Comparison of ENCODE assay signal across 26 cellular contexts in genomic region chr16:47724386-47724785, GRCh38.
"Had no signal": no experiment of that assay in that cellular context is flagged by ENCODE, and none has a peak within 500 bp of the region (broad histone marks: within the 10 kb centered on the region; RNA-seq: fewer than 3 reads in every experiment).

No MANE protein-coding gene starts in this region.

- H3K9me3 ChIP-seq: stomach, suprapubic skin, testis, thoracic aorta, thyroid gland, tibial artery, tibial nerve, transverse colon, upper lobe of left lung, upper lobe of right lung, uterus, vagina had no signal

- H3K4me3 ChIP-seq: stomach, suprapubic skin, testis, thoracic aorta, thyroid gland, tibial artery, tibial nerve, transverse colon, upper lobe of left lung, upper lobe of right lung, uterus, vagina had no signal

- ATAC-seq: stimulated activated memory B cell treated with anti-CD40 and anti-IgM and Interleukin-4, amounts not matched to agents 10 μg/mL and 1 μg/mL and 100 μg/mL, for 72 hours; stimulated activated naive B cell treated with anti-CD40 and anti-IgM and Interleukin-4, amounts not matched to agents 10 μg/mL and 1 μg/mL and 100 μg/mL, for 72 hours; stimulated activated naive CD8-positive, alpha-beta T cell treated with anti-CD3 and anti-CD28 coated beads, Interleukin-15, amount 100 ng/mL, for 72 hours; stimulated activated naive CD8-positive, alpha-beta T cell treated with anti-CD3 and anti-CD28 coated beads, Interleukin-15, Interleukin-2, amounts not matched to agents 100 U/mL and 50 U/mL, for 24 hours; upper lobe of right lung had no signal

- H3K27ac ChIP-seq: stomach, suprapubic skin, testis, thoracic aorta, thyroid gland, tibial artery, tibial nerve, transverse colon, upper lobe of left lung, upper lobe of right lung, uterus, vagina had no signal

- H3K36me3 ChIP-seq: stomach, suprapubic skin, thoracic aorta, thyroid gland, tibial artery, tibial nerve, transverse colon, upper lobe of left lung, upper lobe of right lung, uterus, vagina had no signal

- H3K27me3 ChIP-seq: stomach, suprapubic skin, testis, thyroid gland, tibial artery, tibial nerve, transverse colon, upper lobe of left lung, upper lobe of right lung, uterus, vagina had no signal

- H3K4me1 ChIP-seq: suprapubic skin, testis, thyroid gland, tibial artery, tibial nerve, transverse colon, upper lobe of left lung, upper lobe of right lung, uterus, vagina had no signal

- FAIRE-seq: urothelium cell line had no signal

- DNase-seq: stimulated activated CD4-positive, alpha-beta T cell treated with anti-CD3 and anti-CD28 coated beads, Interleukin-2, amount 100 ng/mL, for 48 hours; stimulated activated CD4-positive, alpha-beta T cell treated with anti-CD3 and anti-CD28 coated beads, Interleukin-4, amount 100 ng/mL, for 1 hour; stimulated activated CD4-positive, alpha-beta T cell treated with anti-CD3 and anti-CD28 coated beads, Interleukin-4, amount 100 ng/mL, for 24 hours; stimulated activated CD4-positive, alpha-beta T cell treated with anti-CD3 and anti-CD28 coated beads, Interleukin-4, amount 100 ng/mL, for 4 hours; stimulated activated CD8-positive, alpha-beta memory T cell treated with anti-CD3 and anti-CD28 coated beads, Interleukin-4, amount 100 ng/mL, for 48 hours; stimulated activated naive B cell treated with anti-CD40 and anti-IgM and Interleukin-4, amounts not matched to agents 10 μg/mL and 1 μg/mL and 100 μg/mL, for 72 hours; stimulated activated naive CD4-positive, alpha-beta T cell; stimulated activated naive CD4-positive, alpha-beta T cell treated with Interleukin-2 at 50 U/mL for 16 hours; stimulated activated naive CD8-positive, alpha-beta T cell treated with anti-CD3 and anti-CD28 coated beads, Interleukin-15, amount 100 ng/mL, for 72 hours; stimulated activated naive CD8-positive, alpha-beta T cell treated with anti-CD3 and anti-CD28 coated beads, Interleukin-15, Interleukin-2, amounts not matched to agents 100 U/mL and 50 U/mL, for 24 hours; stomach; substantia nigra; testis; thyroid gland; tibial artery; transverse colon; trophoblast cell; upper lobe of left lung; upper lobe of right lung; uterus had no signal
